Comparison of ENCODE assay signal across 18 cellular contexts in genomic region chr17:11557727-11558452, GRCh38. TPM values are rescaled to one million over a fixed set of nuclear protein-coding genes. Genes with fewer than 3 reads are reported as not detected.
DNase-seq lines count a peak whose midpoint lies in the region; ATAC-seq and TF ChIP-seq lines count a peak whose summit lies in the region.
"Had no signal": no experiment of that assay in that cellular context is flagged by ENCODE, and none has a peak within 500 bp of the region (broad histone marks: within the 10 kb centered on the region; RNA-seq: fewer than 3 reads in every experiment).

No MANE protein-coding gene starts in this region.

- no peak overlapping the region for H3K27ac ChIP-seq in H9 (ENCODE audit: insufficient read length, low read depth, low read length)
- H3K27ac ChIP-seq in colonic mucosa = no peak overlapping the region

- H3K4me2 ChIP-seq in H9 (ENCODE audit: insufficient read depth, insufficient read length, low read length) = no peak overlapping the region

- H3K27ac Mint-ChIP-seq in H9 (no peak overlapping the region), natural killer cell (no peak overlapping the region)
- H3K27ac Mint-ChIP-seq: CD4-positive, CD25-positive, alpha-beta regulatory T cell; CD8-positive, alpha-beta memory T cell had no signal

- H2BK120ac ChIP-seq in H9 (ENCODE audit: low read depth, low read length, poor library complexity, severe bottlenecking) = no peak overlapping the region

- H3K9ac ChIP-seq in H9 (ENCODE audit: extremely low read depth, insufficient read length, low read length) = no peak overlapping the region
- no peak overlapping the region for H3K9ac ChIP-seq in colonic mucosa (ENCODE audit: low read depth in 2 of 2, low read length in 2 of 2)

- no peaks in the 10 kb centered on the region for H3K23me2 ChIP-seq in H9 (ENCODE audit: insufficient read length, low read depth, low read length, poor library complexity, severe bottlenecking)

- H3K14ac ChIP-seq in H9 (ENCODE audit: insufficient read depth, low read length) = peak overlapping the region; percentile 64

- no peak overlapping the region for H2AFZ ChIP-seq in H9 (ENCODE audit: low read length)

- H3K9me3 Mint-ChIP-seq in H9 (no peaks in the 10 kb centered on the region; a peak in 1 of 5 replicates), natural killer cell (peaks cover 15 to 18% of the 10 kb centered on the region in 2 donors)

- TF ChIP-seq CTCF in H9 (conservative IDR thresholded peaks at IDR 0.05) (no peak), colonic mucosa (IDR thresholded peaks at IDR 0.05) (no peak), natural killer cell (IDR thresholded peaks at IDR 0.05) (no peak)

- no peak overlapping the region for H4K8ac ChIP-seq in H9 (replicated peaks; ENCODE audit: insufficient read length, low read depth, low read length)

- H3K27me3 ChIP-seq in H9 (ENCODE audit: insufficient read depth, low read length) (no peaks in the 10 kb centered on the region), colonic mucosa (no peaks in the 10 kb centered on the region)
- H3K27me3 ChIP-seq: BE2C had no signal

- H3K27me3 Mint-ChIP-seq in H9 (ENCODE audit: low read depth) (peaks cover 13% of the 10 kb centered on the region), natural killer cell (ENCODE audit: low read depth in 2 of 2) (no peaks in the 10 kb centered on the region)
- H3K27me3 Mint-ChIP-seq: CD4-positive, CD25-positive, alpha-beta regulatory T cell had no signal

- H3K9me3 ChIP-seq in H9 (ENCODE audit: control insufficient read depth, low read depth, low read length) = no peaks in the 10 kb centered on the region
- no peaks in the 10 kb centered on the region for H3K9me3 ChIP-seq in colonic mucosa
- H3K9me3 ChIP-seq: BE2C had no signal

- no peak overlapping the region for H3K18ac ChIP-seq in H9 (ENCODE audit: insufficient read length, low read depth, low read length)

- H4K91ac ChIP-seq in H9 (ENCODE audit: insufficient read length, low read depth, low read length) = no peak overlapping the region

- H3K36me3 ChIP-seq in colonic mucosa = no peaks in the 10 kb centered on the region
- H3K36me3 ChIP-seq: BE2C had no signal

- H3K4me3 Mint-ChIP-seq in H9 (no peak overlapping the region), natural killer cell (no peak overlapping the region)
- H3K4me3 Mint-ChIP-seq: CD4-positive, CD25-positive, alpha-beta regulatory T cell; CD8-positive, alpha-beta memory T cell had no signal

- no CpG with 5 or more reads among the region's 46 CpGs for WGBS in H9 (ENCODE audit: extremely low coverage, insufficient read length, low lambda C conversion rate)

- no peaks in the 10 kb centered on the region for H4K20me1 ChIP-seq in H9 (ENCODE audit: control insufficient read depth, insufficient read depth, insufficient read length)

- H3K4me3 ChIP-seq in colonic mucosa = no peak overlapping the region

- H3K4me1 Mint-ChIP-seq in H9 (peaks cover 8 to 16% of the 10 kb centered on the region in 2 experiments), natural killer cell (no peaks in the 10 kb centered on the region)
- H3K4me1 Mint-ChIP-seq: CD4-positive, CD25-positive, alpha-beta regulatory T cell; CD8-positive, alpha-beta memory T cell had no signal

- DNase-seq in H9 = no peak
- DNase-seq in colonic mucosa = peak; percentile 9
- peak; percentile 4 for DNase-seq in left kidney (ENCODE audit: low read depth, low spot score)
- peak; percentile 3 for DNase-seq in retina
- no peak for DNase-seq in natural killer cell
- no peak for DNase-seq in DMS153 (lab: John Stamatoyannopoulos, UW)
- DNase-seq: ACHN; BE2C; C1 segment of cervical spinal cord; CD4-positive, CD25-positive, alpha-beta regulatory T cell; CD8-positive, alpha-beta memory T cell; COR-L47; DMS79 treated with DMSO at 0.1 percent for 48 hours; GF-D8; HCEC 1CT; KG1 had no signal

- H3K23ac ChIP-seq in H9 (ENCODE audit: insufficient read length, low read depth, low read length) = no peak overlapping the region

- H2BK20ac ChIP-seq in H9 (ENCODE audit: low read depth, low read length, poor library complexity, severe bottlenecking) = no peak overlapping the region

- H3K36me3 Mint-ChIP-seq in H9 (ENCODE audit: insufficient read depth in 1 of 3, low read depth in 3 of 3) (no peaks in the 10 kb centered on the region), natural killer cell (no peaks in the 10 kb centered on the region)
- H3K36me3 Mint-ChIP-seq: CD4-positive, CD25-positive, alpha-beta regulatory T cell; CD8-positive, alpha-beta memory T cell had no signal

- no peak overlapping the region for H4K5ac ChIP-seq in H9 (ENCODE audit: insufficient read length, low read depth, low read length)

- H2BK15ac ChIP-seq in H9 (ENCODE audit: low read depth, low read length) = no peak overlapping the region

- no peak for ATAC-seq in natural killer cell
- ATAC-seq in HG03097 (IDR thresholded peaks at IDR 0.05; ENCODE audit: low FRiP score, unreplicated experiment) = no peak
- no peak for ATAC-seq in GM19397 (IDR thresholded peaks at IDR 0.05; ENCODE audit: unreplicated experiment)

- no peak overlapping the region for H3K56ac ChIP-seq in H9 (ENCODE audit: insufficient read length, low read depth, low read length)

- intact Hi-C loops in colonic mucosa (cut with DNase I) = no loop called here
- intact Hi-C loops in natural killer cell (cut with micrococcal nuclease) = no loop called here

- H3K4me1 ChIP-seq in H9 (ENCODE audit: insufficient read depth, low read length) = no peaks in the 10 kb centered on the region
- no peaks in the 10 kb centered on the region for H3K4me1 ChIP-seq in colonic mucosa
- H3K4me1 ChIP-seq: BE2C had no signal

- no peaks in the 10 kb centered on the region for H3K79me1 ChIP-seq in H9 (ENCODE audit: insufficient read depth, low read depth, low read length, poor library complexity, severe bottlenecking)

- no peak overlapping the region for H2BK12ac ChIP-seq in H9 (ENCODE audit: insufficient read length, low read depth, low read length)

- no peak overlapping the region for H3K4ac ChIP-seq in H9 (ENCODE audit: low read depth, low read length)

- H2BK5ac ChIP-seq in H9 (ENCODE audit: insufficient read length, low read length) = no peak overlapping the region

- H3T11ph ChIP-seq in H9 (ENCODE audit: low read length) = no peak overlapping the region

- no peak overlapping the region for H2AK5ac ChIP-seq in H9 (ENCODE audit: insufficient read length, low read length)

- H3K79me2 ChIP-seq in H9 (ENCODE audit: insufficient read depth, low read length) = no peaks in the 10 kb centered on the region

RNA-seq across cellular contexts. Expression of gene DNAH9, which starts 40.4 kb away (rescaled TPM):
- 0.22 and 0.24 TPM in 2 replicates for total RNA-seq in H9 (2021)
- under 1 TPM; 0.40 to 0.69 TPM for total RNA-seq in colonic mucosa
- not detected for total RNA-seq in natural killer cell
- total RNA-seq: CD4-positive, CD25-positive, alpha-beta regulatory T cell; CD8-positive, alpha-beta memory T cell had no signal

Comparison
In these comparisons a context has a peak if more than half of its experiments do, and no peak if none do; other contexts are left out.
1. DNase-seq: peak in colonic mucosa (single experiment), left kidney (single experiment) and retina (single experiment); none in H9 (single experiment), natural killer cell (single experiment) and DMS153 (single experiment).